9 cellular contexts compared by ENCODE assay signal in the genomic region with DNA sequence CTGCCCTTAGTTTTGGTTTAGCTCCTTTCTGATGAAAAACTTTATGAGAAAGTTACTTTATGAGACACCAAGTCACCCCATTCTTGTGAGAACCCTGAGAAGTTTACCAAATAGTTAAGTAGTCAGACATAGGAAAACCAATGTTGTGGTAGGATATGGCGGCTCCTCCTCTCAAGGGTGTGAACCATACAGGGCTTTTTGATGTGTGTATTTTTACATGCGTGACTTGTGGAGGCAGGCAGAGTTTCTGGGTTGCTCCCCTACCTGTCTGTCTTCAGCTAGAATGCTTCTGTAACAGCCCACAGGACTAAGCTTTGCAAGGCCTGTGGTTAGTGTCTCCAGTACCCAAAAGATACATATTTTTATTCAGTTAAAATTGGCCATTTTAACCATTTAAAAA. TPM values are rescaled to one million over a fixed set of nuclear protein-coding genes. Genes with fewer than 3 reads are reported as not detected.
DNase-seq lines count a peak whose midpoint lies in the region; ATAC-seq lines count a peak whose summit lies in the region.
"Had no signal": no experiment of that assay in that cellular context is flagged by ENCODE, and none has a peak within 500 bp of the region (broad histone marks: within the 10 kb centered on the region; RNA-seq: fewer than 3 reads in every experiment).

No MANE protein-coding gene starts in this region.

- peak overlapping the region in 2 of 3 donors; percentile 32 to 52 for H3K9ac ChIP-seq in skeletal muscle tissue (ENCODE audit: low read depth in 1 of 3, low read length in 3 of 3)

- ATAC-seq in GM18907 (IDR thresholded peaks at IDR 0.05; ENCODE audit: unreplicated experiment) = peak; percentile 58
- peak; percentile 60 for ATAC-seq in HG03460 (IDR thresholded peaks at IDR 0.05; ENCODE audit: unreplicated experiment)

- H3K27ac ChIP-seq in skeletal muscle tissue (ENCODE audit: low read depth, low read length) = peak overlapping the region; percentile 87

- no peaks in the 10 kb centered on the region for H3K27me3 ChIP-seq in skeletal muscle tissue (ENCODE audit: control insufficient read depth in 3 of 3, insufficient read depth in 3 of 3, low read length in 3 of 3)

- no peaks in the 10 kb centered on the region for H3K9me3 ChIP-seq in skeletal muscle tissue (ENCODE audit: control insufficient read depth in 3 of 3, low read length in 3 of 3)

- intact Hi-C loops in activated T-helper 1 cell treated with anti-CD3 and anti-CD28 coated beads, Interleukin-12 subunit alpha, Interleukin-12 subunit beta, Interleukin-2, Interleukin-4 antibody, amounts not matched to agents 30 ng/mL and 10 ng/mL and 1 ng/mL, durations not matched to agents 14 hours and 24 hours and 36 hours (cut with micrococcal nuclease) = loop anchor here (1.0 to 5.0 kb wide), 12 partner anchors 9 to 1787 kb away; a partner anchor contains a TSS

- peaks cover 3% of the 10 kb centered on the region for H3K27me3 Mint-ChIP-seq in activated T-helper 1 cell treated with anti-CD3 and anti-CD28 coated beads, Interleukin-12 subunit alpha, Interleukin-12 subunit beta, Interleukin-2, Interleukin-4 antibody, amounts not matched to agents 30 ng/mL and 10 ng/mL and 1 ng/mL, durations not matched to agents 14 hours and 24 hours and 36 hours (ENCODE audit: insufficient read depth)

- peaks cover 11% of the 10 kb centered on the region for H3K9me3 Mint-ChIP-seq in activated T-helper 1 cell treated with anti-CD3 and anti-CD28 coated beads, Interleukin-12 subunit alpha, Interleukin-12 subunit beta, Interleukin-2, Interleukin-4 antibody, amounts not matched to agents 30 ng/mL and 10 ng/mL and 1 ng/mL, durations not matched to agents 14 hours and 24 hours and 36 hours

- H3K27ac Mint-ChIP-seq in activated T-helper 1 cell treated with anti-CD3 and anti-CD28 coated beads, Interleukin-12 subunit alpha, Interleukin-12 subunit beta, Interleukin-2, Interleukin-4 antibody, amounts not matched to agents 30 ng/mL and 10 ng/mL and 1 ng/mL, durations not matched to agents 14 hours and 24 hours and 36 hours = peak overlapping the region; percentile 73

- peak overlapping the region; percentile 41 to 58 (median 49) for H3K4me3 ChIP-seq in skeletal muscle tissue (ENCODE audit: low read length in 3 of 3)

- peaks cover 27 to 64% (median 38%) of the 10 kb centered on the region in 3 donors for H3K4me1 ChIP-seq in skeletal muscle tissue (ENCODE audit: control insufficient read depth in 3 of 3, insufficient read depth in 3 of 3, low read length in 3 of 3)

- peaks cover 32% of the 10 kb centered on the region for H3K36me3 Mint-ChIP-seq in activated T-helper 1 cell treated with anti-CD3 and anti-CD28 coated beads, Interleukin-12 subunit alpha, Interleukin-12 subunit beta, Interleukin-2, Interleukin-4 antibody, amounts not matched to agents 30 ng/mL and 10 ng/mL and 1 ng/mL, durations not matched to agents 14 hours and 24 hours and 36 hours (ENCODE audit: low read depth)

- peaks cover 89% of the 10 kb centered on the region for H3K4me1 Mint-ChIP-seq in activated T-helper 1 cell treated with anti-CD3 and anti-CD28 coated beads, Interleukin-12 subunit alpha, Interleukin-12 subunit beta, Interleukin-2, Interleukin-4 antibody, amounts not matched to agents 30 ng/mL and 10 ng/mL and 1 ng/mL, durations not matched to agents 14 hours and 24 hours and 36 hours (ENCODE audit: low read depth)

- peak; percentile 66 for DNase-seq in activated T-helper 1 cell treated with anti-CD3 and anti-CD28 coated beads, Interleukin-12 subunit alpha, Interleukin-12 subunit beta, Interleukin-2, Interleukin-4 antibody, amounts not matched to agents 30 ng/mL and 10 ng/mL and 1 ng/mL, durations not matched to agents 14 hours and 24 hours and 36 hours (ENCODE audit: low spot score)
- DNase-seq in AML-193 (lab: John Stamatoyannopoulos, UW) = no peak
- no peak for DNase-seq in NCI-H1092 (lab: John Stamatoyannopoulos, UW)
- no peak for DNase-seq in NCI-H510A (lab: John Stamatoyannopoulos, UW)
- no peak for DNase-seq in NCI-H2107 (lab: John Stamatoyannopoulos, UW)
- DNase-seq: foreskin melanocyte had no signal

- H3K4me3 Mint-ChIP-seq in activated T-helper 1 cell treated with anti-CD3 and anti-CD28 coated beads, Interleukin-12 subunit alpha, Interleukin-12 subunit beta, Interleukin-2, Interleukin-4 antibody, amounts not matched to agents 30 ng/mL and 10 ng/mL and 1 ng/mL, durations not matched to agents 14 hours and 24 hours and 36 hours = peak overlapping the region; percentile 64

- H3K36me3 ChIP-seq in skeletal muscle tissue (ENCODE audit: control insufficient read depth in 3 of 3, insufficient read depth in 3 of 3, low read length in 3 of 3) = no peaks in the 10 kb centered on the region

RNA-seq across cellular contexts. Expression of a gene that starts 18.3 kb away (rescaled TPM):
- 52.1 and 56.3 TPM in 2 replicates for total RNA-seq in activated T-helper 1 cell treated with anti-CD3 and anti-CD28 coated beads, Interleukin-12 subunit alpha, Interleukin-12 subunit beta, Interleukin-2, Interleukin-4 antibody, amounts not matched to agents 30 ng/mL and 10 ng/mL and 1 ng/mL, durations not matched to agents 14 hours and 24 hours and 36 hours
- total RNA-seq in skeletal muscle tissue = 100 TPM

RNA-seq across cellular contexts. Expression of a gene that starts 39.2 kb away (rescaled TPM):
- 12.0 and 15.9 TPM in 2 replicates for total RNA-seq in activated T-helper 1 cell treated with anti-CD3 and anti-CD28 coated beads, Interleukin-12 subunit alpha, Interleukin-12 subunit beta, Interleukin-2, Interleukin-4 antibody, amounts not matched to agents 30 ng/mL and 10 ng/mL and 1 ng/mL, durations not matched to agents 14 hours and 24 hours and 36 hours
- under 0.01 TPM for total RNA-seq in skeletal muscle tissue

Comparison
In these comparisons a context has a peak if more than half of its experiments do, and no peak if none do; other contexts are left out.
1. RNA of a gene that starts 39.2 kb away (total RNA-seq): 12.0 to 15.9 TPM in activated T-helper 1 cell treated with anti-CD3 and anti-CD28 coated beads, Interleukin-12 subunit alpha, Interleukin-12 subunit beta, Interleukin-2, Interleukin-4 antibody, amounts not matched to agents 30 ng/mL and 10 ng/mL and 1 ng/mL, durations not matched to agents 14 hours and 24 hours and 36 hours; under 0.01 TPM in skeletal muscle tissue (single experiment); every median in the first group is over 10 times any median in the second.